12 cellular contexts compared by ENCODE assay signal in the genomic region with DNA sequence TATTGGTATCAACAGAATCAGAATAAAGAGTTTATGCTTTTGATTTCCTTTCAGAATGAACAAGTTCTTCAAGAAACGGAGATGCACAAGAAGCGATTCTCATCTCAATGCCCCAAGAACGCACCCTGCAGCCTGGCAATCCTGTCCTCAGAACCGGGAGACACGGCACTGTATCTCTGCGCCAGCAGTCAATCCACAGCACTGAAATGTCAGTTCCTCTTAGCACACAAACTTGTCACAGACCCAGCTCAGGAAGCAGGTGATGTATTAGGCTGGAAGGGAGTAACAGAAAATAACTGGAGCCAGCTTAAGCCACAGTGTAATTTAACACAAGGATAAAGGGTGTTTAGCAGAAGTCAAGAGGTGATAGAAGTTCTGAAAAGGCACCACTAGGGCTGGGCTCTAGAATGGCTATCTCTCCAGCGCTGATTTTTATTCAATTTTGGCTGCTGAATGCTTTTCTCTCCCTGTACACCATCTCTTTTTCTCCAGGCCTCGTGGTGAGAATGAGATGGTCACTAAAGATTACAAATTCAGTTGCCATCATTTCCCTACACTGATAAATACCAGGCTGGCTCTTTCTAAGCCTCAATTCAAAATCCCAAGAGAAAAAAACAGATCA.
DNase-seq lines count a peak whose midpoint lies in the region; ATAC-seq and TF ChIP-seq lines count a peak whose summit lies in the region.
"Had no signal": no experiment of that assay in that cellular context is flagged by ENCODE, and none has a peak within 500 bp of the region (broad histone marks: within the 10 kb centered on the region; RNA-seq: fewer than 3 reads in every experiment).

No MANE protein-coding gene starts in this region.

- peak in 2 of 4 experiments; percentile 53 to 58 for ATAC-seq in T-cell (replicated peaks in 1 of 4)
- peak; percentile 72 for ATAC-seq in memory B cell (ENCODE audit: low read depth)
- ATAC-seq: left lobe of liver had no signal

- H3K79me2 ChIP-seq in trophoblast cell (ENCODE audit: control insufficient read depth, insufficient read depth, low read length, poor library complexity) = no peaks in the 10 kb centered on the region

- no peak for DNase-seq in CD8-positive, alpha-beta memory T cell
- peak; percentile 63 for DNase-seq in KBM-7
- no peak for DNase-seq in T-cell
- no peak for DNase-seq in memory B cell (ENCODE audit: low spot score in 2 of 2)
- no peak for DNase-seq in chondrocyte (ENCODE audit: low spot score)
- no peak for DNase-seq in ecto neural progenitor cell (ENCODE audit: low spot score)
- DNase-seq in trophoblast cell = no peak
- DNase-seq: EL, foreskin melanocyte, NCI-H1436 treated with DMSO at 0.1 percent for 48 hours, Peyer's patch had no signal

- H4K8ac ChIP-seq in trophoblast cell (ENCODE audit: low read depth, low read length) = no peak overlapping the region

- no CpG with 5 or more reads among the region's 8 CpGs for WGBS in trophoblast cell (ENCODE audit: extremely low coverage, insufficient coverage, insufficient read length)

- H3K14ac ChIP-seq in trophoblast cell (ENCODE audit: low read length) = no peak overlapping the region

- H3K4me1 ChIP-seq in CD8-positive, alpha-beta memory T cell (ENCODE audit: insufficient read depth, low read length) = no peaks in the 10 kb centered on the region
- no peaks in the 10 kb centered on the region for H3K4me1 ChIP-seq in trophoblast cell (ENCODE audit: control insufficient read depth in 1 of 2, insufficient read depth in 2 of 2, low read length in 2 of 2)
- H3K4me1 ChIP-seq: Peyer's patch had no signal

- no peaks in the 10 kb centered on the region for H3K9me3 ChIP-seq in CD8-positive, alpha-beta memory T cell (ENCODE audit: low read length)
- no peaks in the 10 kb centered on the region for H3K9me3 ChIP-seq in trophoblast cell (ENCODE audit: insufficient read depth, low read depth, low read length)
- H3K9me3 ChIP-seq: Peyer's patch had no signal

- TF ChIP-seq CTCF in chondrocyte (IDR thresholded peaks at IDR 0.05) = no peak

- H3K9ac ChIP-seq in trophoblast cell (ENCODE audit: low read length) = no peak overlapping the region

- no peak overlapping the region for H2AFZ ChIP-seq in trophoblast cell (ENCODE audit: insufficient read depth, low read length, poor library complexity)

- no peak overlapping the region for H2AK5ac ChIP-seq in trophoblast cell (ENCODE audit: low read length)

- no peak overlapping the region for H3K4ac ChIP-seq in trophoblast cell (ENCODE audit: low read depth, low read length)

- POLR2A ChIA-PET in CD8-positive, alpha-beta memory T cell (lab: Charles Lee) = no interaction called here
- POLR2A ChIA-PET in T-cell (lab: Charles Lee) = interaction anchor here in 1 of 2 donors (1.6 kb wide), 1 partner anchor 10 kb away, joined by 6 read pairs; no protein-coding TSS in a partner anchor

- no peak overlapping the region for H3K27ac ChIP-seq in CD8-positive, alpha-beta memory T cell (ENCODE audit: low read depth, low read length)
- H3K27ac ChIP-seq in trophoblast cell (ENCODE audit: low read depth, low read length) = no peak overlapping the region
- H3K27ac ChIP-seq: Peyer's patch had no signal

- no peak overlapping the region for H4K12ac ChIP-seq in trophoblast cell (ENCODE audit: low read depth, low read length)

- in situ Hi-C loops in KBM-7 (cut with MboI; ENCODE audit: low pct_unique_long_range_greater_than_20kb, low sequenced_read_pairs) = no loop called here

- peak overlapping the region in 4 of 8 donors; percentile 10 to 88 (median 76) for H3K27ac Mint-ChIP-seq in CD8-positive, alpha-beta memory T cell
- H3K27ac Mint-ChIP-seq in T-cell (peak overlapping the region; percentile 65 to 76), memory B cell (no peak overlapping the region), chondrocyte (ENCODE audit: unreplicated experiment) (no peak overlapping the region)

- no peak overlapping the region for H3K4me2 ChIP-seq in trophoblast cell (ENCODE audit: low read length)

- H2BK12ac ChIP-seq in trophoblast cell (ENCODE audit: low read length) = no peak overlapping the region

- CTCF ChIA-PET in CD8-positive, alpha-beta memory T cell (lab: Charles Lee) = no interaction called here
- CTCF ChIA-PET in T-cell (lab: Charles Lee) = interaction anchor here in 1 of 2 donors (1.1 kb wide), 1 partner anchor 9 kb away, joined by 3 read pairs; no protein-coding TSS in a partner anchor

- H3K36me3 ChIP-seq in CD8-positive, alpha-beta memory T cell (ENCODE audit: insufficient read depth, low read length) = no peaks in the 10 kb centered on the region
- H3K36me3 ChIP-seq in trophoblast cell (ENCODE audit: control insufficient read depth in 1 of 2, insufficient read depth in 2 of 2, low read length in 2 of 2) = no peaks in the 10 kb centered on the region
- H3K36me3 ChIP-seq: Peyer's patch had no signal

- peaks cover 0 to 3% (median 0%) of the 10 kb centered on the region in 3 donors for H3K4me1 Mint-ChIP-seq in CD8-positive, alpha-beta memory T cell
- H3K4me1 Mint-ChIP-seq in T-cell (peaks cover 11 to 16% (median 15%) of the 10 kb centered on the region in 3 donors), memory B cell (peaks cover 9% of the 10 kb centered on the region), chondrocyte (ENCODE audit: low read depth) (no peaks in the 10 kb centered on the region)

- peaks cover 6 to 23% of the 10 kb centered on the region in 2 donors for H3K27me3 Mint-ChIP-seq in CD8-positive, alpha-beta memory T cell
- H3K27me3 Mint-ChIP-seq in T-cell (peaks cover 5 to 17% of the 10 kb centered on the region in 2 donors), memory B cell (peaks cover 22% of the 10 kb centered on the region), chondrocyte (ENCODE audit: low read depth) (peaks cover 56% of the 10 kb centered on the region)

- peak overlapping the region in 5 of 7 donors; percentile 4 to 70 (median 23) for H3K4me3 Mint-ChIP-seq in CD8-positive, alpha-beta memory T cell
- H3K4me3 Mint-ChIP-seq in T-cell = peak overlapping the region; percentile 59 to 64 (median 63)
- H3K4me3 Mint-ChIP-seq in memory B cell = peak overlapping the region; percentile 37
- H3K4me3 Mint-ChIP-seq in chondrocyte (ENCODE audit: unreplicated experiment) = no peak overlapping the region

- H3K23ac ChIP-seq in trophoblast cell (ENCODE audit: low read length) = no peak overlapping the region

- H4K91ac ChIP-seq in trophoblast cell (ENCODE audit: low read depth, low read length) = no peak overlapping the region

- no peak overlapping the region for H2BK5ac ChIP-seq in trophoblast cell (ENCODE audit: low read depth, low read length, poor library complexity)

- no peaks in the 10 kb centered on the region for H3K9me3 Mint-ChIP-seq in CD8-positive, alpha-beta memory T cell
- no peaks in the 10 kb centered on the region for H3K9me3 Mint-ChIP-seq in T-cell
- H3K9me3 Mint-ChIP-seq in memory B cell = no peaks in the 10 kb centered on the region
- peaks cover under 1% of the 10 kb centered on the region for H3K9me3 Mint-ChIP-seq in chondrocyte (ENCODE audit: low read depth)

- no peak overlapping the region for H3K18ac ChIP-seq in trophoblast cell (ENCODE audit: low read length)

- no peak overlapping the region for H2BK120ac ChIP-seq in trophoblast cell (ENCODE audit: insufficient read depth, low read length, poor library complexity)

- no peak overlapping the region for H3K4me3 ChIP-seq in CD8-positive, alpha-beta memory T cell (ENCODE audit: low read length)
- H3K4me3 ChIP-seq in trophoblast cell (ENCODE audit: low read depth, low read length) = no peak overlapping the region
- H3K4me3 ChIP-seq: Peyer's patch had no signal

- no peaks in the 10 kb centered on the region for H3K36me3 Mint-ChIP-seq in CD8-positive, alpha-beta memory T cell
- H3K36me3 Mint-ChIP-seq in T-cell = no peaks in the 10 kb centered on the region
- no peaks in the 10 kb centered on the region for H3K36me3 Mint-ChIP-seq in memory B cell
- H3K36me3 Mint-ChIP-seq in chondrocyte (ENCODE audit: low read depth) = no peaks in the 10 kb centered on the region

- H3K27me3 ChIP-seq in CD8-positive, alpha-beta memory T cell (ENCODE audit: insufficient read depth, low read length, poor library complexity, severe bottlenecking) = no peaks in the 10 kb centered on the region
- H3K27me3 ChIP-seq in trophoblast cell (ENCODE audit: insufficient read depth, low read length) = no peaks in the 10 kb centered on the region
- H3K27me3 ChIP-seq: Peyer's patch had no signal

- no peaks in the 10 kb centered on the region for H3K79me1 ChIP-seq in trophoblast cell (ENCODE audit: low read length)

Comparison
In these comparisons a context has a peak if more than half of its experiments do, and no peak if none do; other contexts are left out.
1. H3K27ac Mint-ChIP-seq: peak in T-cell (2 of 2); none in memory B cell (single experiment) and chondrocyte (single experiment).